ENCODE assay signal across 8 cellular contexts in the genomic region with DNA sequence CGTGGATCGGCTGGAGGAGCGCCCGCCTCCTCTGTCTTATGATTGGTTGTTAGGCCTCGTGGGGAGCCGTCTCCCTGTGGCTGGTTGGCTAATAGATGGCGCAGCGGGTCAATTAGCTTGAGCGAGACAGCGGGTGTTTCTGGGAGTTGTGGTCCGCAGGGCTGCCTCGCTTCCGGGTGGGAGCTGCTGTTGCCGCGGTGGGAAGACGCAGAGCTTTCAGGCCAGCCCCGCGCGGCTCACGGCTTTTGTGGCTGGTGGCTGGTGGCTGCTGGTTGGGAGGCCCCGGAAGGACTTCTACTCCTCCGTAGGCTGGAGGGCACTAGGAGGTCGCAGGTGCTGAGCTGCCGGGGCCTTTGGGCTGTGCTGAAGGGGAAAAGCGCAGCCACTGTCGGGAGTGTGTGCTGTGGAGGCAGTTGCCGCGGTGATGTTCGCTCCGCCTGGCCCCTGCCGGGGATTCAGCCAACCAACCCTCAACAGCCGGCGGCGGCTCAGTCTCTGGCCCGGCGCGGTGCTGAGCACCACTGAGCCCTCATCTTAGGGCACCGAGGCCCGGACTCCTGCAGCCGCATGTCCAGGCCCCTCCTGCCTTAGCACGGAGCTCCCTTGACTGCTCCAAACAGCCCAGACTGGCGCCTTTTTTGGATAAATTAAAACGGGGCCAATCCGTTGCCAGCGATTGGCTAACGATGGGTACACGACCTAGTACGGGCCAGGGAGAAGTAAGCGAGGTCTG. TPM values are rescaled to one million over a fixed set of nuclear protein-coding genes. Genes with fewer than 3 reads are reported as not detected.
DNase-seq lines count a peak whose midpoint lies in the region; ATAC-seq, FAIRE-seq and TF ChIP-seq lines count a peak whose summit lies in the region.

No MANE protein-coding gene starts in this region.

- H3K9ac ChIP-seq in neural progenitor cell (no peak overlapping the region), stomach smooth muscle (ENCODE audit: low read length in 2 of 2) (peak overlapping the region; percentile 69 to 84)

- H3K9me3 ChIP-seq in HAP-1: no peaks in the 10 kb centered on the region; the same call in 1 of the 2 replicates
- no peaks in the 10 kb centered on the region for H3K9me3 ChIP-seq in MG63
- no peaks in the 10 kb centered on the region for H3K9me3 ChIP-seq in neural progenitor cell (ENCODE audit: low read depth)
- no peaks in the 10 kb centered on the region for H3K9me3 ChIP-seq in stomach smooth muscle (ENCODE audit: control insufficient read depth in 2 of 2, low read length in 2 of 2)

- peak; percentile 86 for FAIRE-seq in G401.6 (lab: Jason Lieb, UNC)

- H3K36me3 ChIP-seq in HAP-1 (replicated peaks): no peaks in the 10 kb centered on the region; the same call in 1 of the 2 replicates
- no peaks in the 10 kb centered on the region for H3K36me3 ChIP-seq in MG63
- H3K36me3 ChIP-seq in neural progenitor cell: peaks cover 3% of the 10 kb centered on the region
- no peaks in the 10 kb centered on the region for H3K36me3 ChIP-seq in stomach smooth muscle (ENCODE audit: control insufficient read depth in 2 of 2, insufficient read depth in 2 of 2, low read length in 2 of 2)

- peaks cover 18% of the 10 kb centered on the region for H3K79me2 ChIP-seq in neural progenitor cell (ENCODE audit: low read depth)

- peaks cover 14% of the 10 kb centered on the region for H3K4me1 Mint-ChIP-seq in neural progenitor cell

- peaks cover 7% of the 10 kb centered on the region for H3F3A ChIP-seq in neural progenitor cell (ENCODE audit: low read depth)

- peak overlapping the region; percentile 91 for H3K4me2 ChIP-seq in neural progenitor cell

- peak overlapping the region; percentile 86 for H3K27ac ChIP-seq in foreskin keratinocyte
- H3K27ac ChIP-seq in neural progenitor cell: no peak overlapping the region
- peak overlapping the region; percentile 82 for H3K27ac ChIP-seq in stomach smooth muscle (ENCODE audit: low read length)

- peak; percentile 92 for ATAC-seq in foreskin keratinocyte

- in situ Hi-C loops in HAP-1 (cut with MboI; ENCODE audit: low sequenced_read_pairs): loop anchor here (25.0 kb wide), 1 partner anchor 249 kb away; no protein-coding TSS in a partner anchor

- peaks cover 6% of the 10 kb centered on the region for H3K9me3 Mint-ChIP-seq in neural progenitor cell

- peak overlapping the region; percentile 98 for H3K4me3 Mint-ChIP-seq in neural progenitor cell

- DNase-seq in HAP-1 (ENCODE audit: low spot score in 2 of 2) (peak; percentile 95 to 96), MG63 (peak; percentile 98), SHP77 treated with DMSO at 0.1 percent for 48 hours (lab: John Stamatoyannopoulos, UW) (peak; percentile 93), foreskin keratinocyte (peak; percentile 95 to 98), neural progenitor cell (ENCODE audit: low spot score) (peak; percentile 98)
- peak; percentile 78 to 89 (median 87) for DNase-seq in activated naive CD4-positive, alpha-beta T cell (lab: John Stamatoyannopoulos, UW)

- no peak for TF ChIP-seq CTCF in foreskin keratinocyte (conservative IDR thresholded peaks at IDR 0.05)
- TF ChIP-seq CTCF in neural progenitor cell (IDR thresholded peaks at IDR 0.05): no peak

- peak overlapping the region; percentile 87 for H2AFZ ChIP-seq in neural progenitor cell (replicated peaks)

- H3K4me1 ChIP-seq in HAP-1 (peaks cover 8% of the 10 kb centered on the region), foreskin keratinocyte (no peaks in the 10 kb centered on the region), neural progenitor cell (no peaks in the 10 kb centered on the region), stomach smooth muscle (ENCODE audit: control insufficient read depth, insufficient read depth, low read length) (peaks cover 29% of the 10 kb centered on the region)

- H3K4me3 ChIP-seq in HAP-1: peak overlapping the region; percentile 68
- peak overlapping the region; percentile 70 for H3K4me3 ChIP-seq in MG63
- peak overlapping the region; percentile 59 for H3K4me3 ChIP-seq in neural progenitor cell
- H3K4me3 ChIP-seq in stomach smooth muscle (ENCODE audit: low read length in 2 of 2): peak overlapping the region; percentile 91 to 95

- peak overlapping the region; percentile 97 for H3K27ac Mint-ChIP-seq in neural progenitor cell

- H3K36me3 Mint-ChIP-seq in neural progenitor cell: peaks cover 2% of the 10 kb centered on the region

- H3K27me3 ChIP-seq in HAP-1 (ENCODE audit: low read depth): no peaks in the 10 kb centered on the region
- no peaks in the 10 kb centered on the region for H3K27me3 ChIP-seq in MG63
- no peaks in the 10 kb centered on the region for H3K27me3 ChIP-seq in foreskin keratinocyte
- H3K27me3 ChIP-seq in neural progenitor cell: peaks cover 8% of the 10 kb centered on the region
- no peaks in the 10 kb centered on the region for H3K27me3 ChIP-seq in stomach smooth muscle (ENCODE audit: control insufficient read depth in 1 of 2, insufficient read depth in 2 of 2, low read length in 2 of 2)

- H3K27me3 Mint-ChIP-seq in neural progenitor cell (ENCODE audit: insufficient read depth, low read depth): peaks cover 4% of the 10 kb centered on the region

- no peaks in the 10 kb centered on the region for H4K20me1 ChIP-seq in neural progenitor cell (ENCODE audit: low read depth)

RNA-seq across cellular contexts. Expression of a gene that starts 0.7 kb away (rescaled TPM):
- total RNA-seq in MG63 (2014; rRNA removed; shearing (Covaris generic); ENCODE audit: low replicate concordance): 2.8 and 3.6 TPM in 2 replicates
- 0.65 and 1.1 TPM in 2 replicates for total RNA-seq in foreskin keratinocyte
- polyA plus RNA-seq in foreskin keratinocyte: 1.5 and 2.4 TPM in 2 replicates
- total RNA-seq in neural progenitor cell (ENCODE audit: low replicate concordance): 1.1 and 1.6 TPM in 2 replicates

RNA-seq across cellular contexts. Expression of a gene that starts 24.9 kb away (rescaled TPM):
- total RNA-seq in MG63 (2014; rRNA removed; shearing (Covaris generic); ENCODE audit: low replicate concordance): 369 and 2,100 TPM in 2 replicates
- total RNA-seq in foreskin keratinocyte: 172 and 175 TPM in 2 replicates
- polyA plus RNA-seq in foreskin keratinocyte: 190 and 200 TPM in 2 replicates
- 142 and 182 TPM in 2 replicates for total RNA-seq in neural progenitor cell (ENCODE audit: low replicate concordance)
